1 cellular context compared by ENCODE assay signal in the genomic region with DNA sequence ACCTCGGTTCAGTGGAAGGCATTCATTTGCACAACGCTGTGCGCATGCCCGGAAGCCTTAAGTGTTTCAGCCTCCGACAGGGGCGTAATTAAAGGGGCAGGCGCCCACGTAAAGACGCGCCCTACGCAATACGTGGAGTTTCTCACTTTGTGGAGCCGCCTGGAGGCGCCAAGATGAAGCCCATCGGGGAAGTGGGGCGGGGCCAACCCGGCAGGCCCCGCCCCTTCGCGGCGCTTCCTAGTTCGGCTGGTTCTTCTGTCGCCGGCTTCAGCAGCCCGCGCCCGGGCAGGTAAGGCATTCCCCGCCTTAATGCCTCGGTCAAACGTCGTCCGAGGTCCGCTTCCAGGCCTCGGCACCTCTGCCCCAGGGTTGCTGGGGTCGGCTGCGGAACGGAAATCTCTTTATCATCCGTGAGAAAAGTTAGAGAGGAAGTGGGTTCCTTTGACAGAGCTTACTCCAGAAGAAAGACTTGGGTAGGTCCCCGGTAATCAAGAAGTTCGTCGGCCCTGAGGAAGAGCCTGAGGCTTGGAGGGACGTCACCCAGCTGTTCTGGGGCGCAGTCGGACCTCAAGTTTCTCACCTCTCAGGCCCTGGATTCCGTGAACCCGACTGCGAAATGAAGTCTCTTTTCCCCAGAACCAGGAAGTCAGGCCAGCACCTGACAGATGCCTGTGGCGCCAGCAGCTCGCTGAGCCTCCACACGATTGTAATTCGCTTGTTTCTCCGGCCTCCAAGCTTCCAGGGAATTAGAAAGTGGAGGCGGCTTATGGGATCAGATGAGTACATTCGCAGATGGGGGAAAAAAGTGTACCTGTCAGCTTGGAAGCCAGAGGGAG.
A peak's percentile ranks its signal among the peaks of the same experiment; 100 is the strongest.
TF ChIP-seq lines count a peak whose summit lies in the region.

Gene IRAK4, plus strand, starts transcription at position 224 of the 836 bp plus-strand sequence. CDS start 9,161 bp downstream, outside the sequence.
A gene with protein sequence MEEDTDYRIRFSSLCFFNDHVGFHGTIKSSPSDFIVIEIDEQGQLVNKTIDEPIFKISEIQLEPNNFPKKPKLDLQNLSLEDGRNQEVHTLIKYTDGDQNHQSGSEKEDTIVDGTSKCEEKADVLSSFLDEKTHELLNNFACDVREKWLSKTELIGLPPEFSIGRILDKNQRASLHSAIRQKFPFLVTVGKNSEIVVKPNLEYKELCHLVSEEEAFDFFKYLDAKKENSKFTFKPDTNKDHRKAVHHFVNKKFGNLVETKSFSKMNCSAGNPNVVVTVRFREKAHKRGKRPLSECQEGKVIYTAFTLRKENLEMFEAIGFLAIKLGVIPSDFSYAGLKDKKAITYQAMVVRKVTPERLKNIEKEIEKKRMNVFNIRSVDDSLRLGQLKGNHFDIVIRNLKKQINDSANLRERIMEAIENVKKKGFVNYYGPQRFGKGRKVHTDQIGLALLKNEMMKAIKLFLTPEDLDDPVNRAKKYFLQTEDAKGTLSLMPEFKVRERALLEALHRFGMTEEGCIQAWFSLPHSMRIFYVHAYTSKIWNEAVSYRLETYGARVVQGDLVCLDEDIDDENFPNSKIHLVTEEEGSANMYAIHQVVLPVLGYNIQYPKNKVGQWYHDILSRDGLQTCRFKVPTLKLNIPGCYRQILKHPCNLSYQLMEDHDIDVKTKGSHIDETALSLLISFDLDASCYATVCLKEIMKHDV (minus strand): TSS at position 63 of the 836 bp plus-strand sequence. CDS start 3,545 bp downstream, outside the sequence.

TF ChIP-seq in HepG2, 621 proteins besides CTCF, POLR2A, EP300 and RAD21 (continued from another document and continues in another):
- TF ChIP-seq PAXIP1 (CRISPR knock-in tag; conservative IDR thresholded peaks at IDR 0.05) (peak; percentile 28; the same call in 1 of the 2 replicates), REPIN1 (CRISPR knock-in tag; IDR thresholded peaks at IDR 0.05; ENCODE audit: borderline replicate concordance, low read depth) (peak; percentile 51; the same call in 1 of the 2 replicates), SMAD1 (CRISPR knock-in tag; IDR thresholded peaks at IDR 0.05; ENCODE audit: borderline replicate concordance, low read depth) (no peak), ZNF776 (CRISPR knock-in tag; IDR thresholded peaks at IDR 0.05) (0 out of 2 replicates have a peak, but pooled peaks have one; percentile 44), POLR2G (IDR thresholded peaks at IDR 0.05; ENCODE audit: low read depth, low read length) (peak; percentile 82), U2AF2 (IDR thresholded peaks at IDR 0.05; ENCODE audit: low read depth, low read length) (no peak), RARG (CRISPR knock-in tag; IDR thresholded peaks at IDR 0.05; ENCODE audit: low read depth) (no peak), DNMT3B (CRISPR knock-in tag; conservative IDR thresholded peaks at IDR 0.05) (no peak; the same call in 1 of the 2 replicates), BCL6 (CRISPR knock-in tag; IDR thresholded peaks at IDR 0.05) (no peak), BHLHE40 (IDR thresholded peaks at IDR 0.05; ENCODE audit: low read length) (no peak), ZNF333 (CRISPR knock-in tag; IDR thresholded peaks at IDR 0.05; ENCODE audit: borderline replicate concordance) (peak; percentile 60; the same call in 1 of the 2 replicates), SMYD3 (CRISPR knock-in tag; IDR thresholded peaks at IDR 0.05) (no peak), IKZF5 (CRISPR knock-in tag; IDR thresholded peaks at IDR 0.05) (peak; percentile 42; the same call in 1 of the 2 replicates), SUZ12 (IDR thresholded peaks at IDR 0.05; ENCODE audit: low read depth, low read length) (no peak), ZNF672 (CRISPR knock-in tag; IDR thresholded peaks at IDR 0.05) (no peak), ELF3 (CRISPR knock-in tag; IDR thresholded peaks at IDR 0.05) (peak; percentile 54), MTA1 (CRISPR knock-in tag; IDR thresholded peaks at IDR 0.05; ENCODE audit: borderline replicate concordance) (no peak), ZNF790 (CRISPR knock-in tag; IDR thresholded peaks at IDR 0.05; ENCODE audit: borderline replicate concordance) (no peak; the same call in 1 of the 2 replicates), ZNF33B (CRISPR knock-in tag; IDR thresholded peaks at IDR 0.05) (no peak), ZNF264 (CRISPR knock-in tag; IDR thresholded peaks at IDR 0.05) (no peak), ZNF629 (CRISPR knock-in tag; conservative IDR thresholded peaks at IDR 0.05) (no peak), ZSCAN21 (CRISPR knock-in tag; IDR thresholded peaks at IDR 0.05; ENCODE audit: borderline replicate concordance) (no peak), HDAC1 (CRISPR knock-in tag; IDR thresholded peaks at IDR 0.05) (no peak; the same call in 1 of the 2 replicates), ZNF792 (CRISPR knock-in tag; IDR thresholded peaks at IDR 0.05) (no peak; the same call in 1 of the 2 replicates), ZNF430 (CRISPR knock-in tag; IDR thresholded peaks at IDR 0.05) (no peak), NBN (conservative IDR thresholded peaks at IDR 0.05) (no peak), NCOR1 (IDR thresholded peaks at IDR 0.05; ENCODE audit: borderline replicate concordance, low read length) (no peak)
- TF ChIP-seq, protein P1, sequence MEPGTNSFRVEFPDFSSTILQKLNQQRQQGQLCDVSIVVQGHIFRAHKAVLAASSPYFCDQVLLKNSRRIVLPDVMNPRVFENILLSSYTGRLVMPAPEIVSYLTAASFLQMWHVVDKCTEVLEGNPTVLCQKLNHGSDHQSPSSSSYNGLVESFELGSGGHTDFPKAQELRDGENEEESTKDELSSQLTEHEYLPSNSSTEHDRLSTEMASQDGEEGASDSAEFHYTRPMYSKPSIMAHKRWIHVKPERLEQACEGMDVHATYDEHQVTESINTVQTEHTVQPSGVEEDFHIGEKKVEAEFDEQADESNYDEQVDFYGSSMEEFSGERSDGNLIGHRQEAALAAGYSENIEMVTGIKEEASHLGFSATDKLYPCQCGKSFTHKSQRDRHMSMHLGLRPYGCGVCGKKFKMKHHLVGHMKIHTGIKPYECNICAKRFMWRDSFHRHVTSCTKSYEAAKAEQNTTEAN (CRISPR knock-in tag; conservative IDR thresholded peaks at IDR 0.05) = no peak
- TF ChIP-seq, protein P2, sequence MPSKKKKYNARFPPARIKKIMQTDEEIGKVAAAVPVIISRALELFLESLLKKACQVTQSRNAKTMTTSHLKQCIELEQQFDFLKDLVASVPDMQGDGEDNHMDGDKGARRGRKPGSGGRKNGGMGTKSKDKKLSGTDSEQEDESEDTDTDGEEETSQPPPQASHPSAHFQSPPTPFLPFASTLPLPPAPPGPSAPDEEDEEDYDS (CRISPR knock-in tag; IDR thresholded peaks at IDR 0.05) = peak; percentile 78
- TF ChIP-seq, protein P3, sequence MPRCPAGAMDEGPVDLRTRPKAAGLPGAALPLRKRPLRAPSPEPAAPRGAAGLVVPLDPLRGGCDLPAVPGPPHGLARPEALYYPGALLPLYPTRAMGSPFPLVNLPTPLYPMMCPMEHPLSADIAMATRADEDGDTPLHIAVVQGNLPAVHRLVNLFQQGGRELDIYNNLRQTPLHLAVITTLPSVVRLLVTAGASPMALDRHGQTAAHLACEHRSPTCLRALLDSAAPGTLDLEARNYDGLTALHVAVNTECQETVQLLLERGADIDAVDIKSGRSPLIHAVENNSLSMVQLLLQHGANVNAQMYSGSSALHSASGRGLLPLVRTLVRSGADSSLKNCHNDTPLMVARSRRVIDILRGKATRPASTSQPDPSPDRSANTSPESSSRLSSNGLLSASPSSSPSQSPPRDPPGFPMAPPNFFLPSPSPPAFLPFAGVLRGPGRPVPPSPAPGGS (CRISPR knock-in tag; IDR thresholded peaks at IDR 0.05) = no peak
- TF ChIP-seq, protein P4, sequence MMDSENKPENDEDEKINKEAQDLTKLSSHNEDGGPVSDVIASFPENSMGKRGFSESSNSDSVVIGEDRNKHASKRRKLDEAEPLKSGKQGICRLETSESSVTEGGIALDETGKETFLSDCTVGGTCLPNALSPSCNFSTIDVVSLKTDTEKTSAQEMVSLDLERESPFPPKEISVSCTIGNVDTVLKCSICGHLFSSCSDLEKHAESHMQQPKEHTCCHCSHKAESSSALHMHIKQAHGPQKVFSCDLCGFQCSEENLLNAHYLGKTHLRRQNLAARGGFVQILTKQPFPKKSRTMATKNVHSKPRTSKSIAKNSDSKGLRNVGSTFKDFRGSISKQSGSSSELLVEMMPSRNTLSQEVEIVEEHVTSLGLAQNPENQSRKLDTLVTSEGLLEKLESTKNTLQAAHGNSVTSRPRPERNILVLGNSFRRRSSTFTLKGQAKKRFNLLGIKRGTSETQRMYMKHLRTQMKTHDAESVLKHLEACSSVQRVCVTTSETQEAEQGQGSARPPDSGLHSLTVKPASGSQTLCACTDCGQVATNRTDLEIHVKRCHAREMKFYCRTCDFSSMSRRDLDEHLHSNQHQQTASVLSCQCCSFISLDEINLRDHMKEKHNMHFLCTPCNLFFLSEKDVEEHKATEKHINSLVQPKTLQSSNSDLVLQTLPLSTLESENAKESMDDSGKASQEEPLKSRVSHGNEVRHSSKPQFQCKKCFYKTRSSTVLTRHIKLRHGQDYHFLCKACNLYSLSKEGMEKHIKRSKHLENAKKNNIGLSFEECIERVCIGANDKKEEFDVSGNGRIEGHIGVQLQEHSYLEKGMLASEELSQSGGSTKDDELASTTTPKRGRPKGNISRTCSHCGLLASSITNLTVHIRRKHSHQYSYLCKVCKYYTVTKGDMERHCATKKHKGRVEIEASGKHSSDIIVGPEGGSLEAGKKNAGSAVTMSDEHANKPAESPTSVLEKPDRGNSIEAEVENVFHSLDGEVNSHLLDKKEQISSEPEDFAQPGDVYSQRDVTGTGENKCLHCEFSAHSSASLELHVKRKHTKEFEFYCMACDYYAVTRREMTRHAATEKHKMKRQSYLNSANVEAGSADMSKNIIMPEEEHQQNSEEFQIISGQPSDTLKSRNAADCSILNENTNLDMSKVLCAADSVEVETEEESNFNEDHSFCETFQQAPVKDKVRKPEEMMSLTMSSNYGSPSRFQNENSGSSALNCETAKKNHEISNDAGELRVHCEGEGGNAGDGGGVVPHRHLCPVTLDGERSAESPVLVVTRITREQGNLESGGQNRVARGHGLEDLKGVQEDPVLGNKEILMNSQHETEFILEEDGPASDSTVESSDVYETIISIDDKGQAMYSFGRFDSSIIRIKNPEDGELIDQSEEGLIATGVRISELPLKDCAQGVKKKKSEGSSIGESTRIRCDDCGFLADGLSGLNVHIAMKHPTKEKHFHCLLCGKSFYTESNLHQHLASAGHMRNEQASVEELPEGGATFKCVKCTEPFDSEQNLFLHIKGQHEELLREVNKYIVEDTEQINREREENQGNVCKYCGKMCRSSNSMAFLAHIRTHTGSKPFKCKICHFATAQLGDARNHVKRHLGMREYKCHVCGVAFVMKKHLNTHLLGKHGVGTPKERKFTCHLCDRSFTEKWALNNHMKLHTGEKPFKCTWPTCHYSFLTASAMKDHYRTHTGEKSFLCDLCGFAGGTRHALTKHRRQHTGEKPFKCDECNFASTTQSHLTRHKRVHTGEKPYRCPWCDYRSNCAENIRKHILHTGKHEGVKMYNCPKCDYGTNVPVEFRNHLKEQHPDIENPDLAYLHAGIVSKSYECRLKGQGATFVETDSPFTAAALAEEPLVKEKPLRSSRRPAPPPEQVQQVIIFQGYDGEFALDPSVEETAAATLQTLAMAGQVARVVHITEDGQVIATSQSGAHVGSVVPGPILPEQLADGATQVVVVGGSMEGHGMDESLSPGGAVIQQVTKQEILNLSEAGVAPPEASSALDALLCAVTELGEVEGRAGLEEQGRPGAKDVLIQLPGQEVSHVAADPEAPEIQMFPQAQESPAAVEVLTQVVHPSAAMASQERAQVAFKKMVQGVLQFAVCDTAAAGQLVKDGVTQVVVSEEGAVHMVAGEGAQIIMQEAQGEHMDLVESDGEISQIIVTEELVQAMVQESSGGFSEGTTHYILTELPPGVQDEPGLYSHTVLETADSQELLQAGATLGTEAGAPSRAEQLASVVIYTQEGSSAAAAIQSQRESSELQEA (CRISPR knock-in tag; IDR thresholded peaks at IDR 0.05; ENCODE audit: not compliant biosample characterization) = no peak
